ENCODE assay signal across 1 cellular context in the genomic region with DNA sequence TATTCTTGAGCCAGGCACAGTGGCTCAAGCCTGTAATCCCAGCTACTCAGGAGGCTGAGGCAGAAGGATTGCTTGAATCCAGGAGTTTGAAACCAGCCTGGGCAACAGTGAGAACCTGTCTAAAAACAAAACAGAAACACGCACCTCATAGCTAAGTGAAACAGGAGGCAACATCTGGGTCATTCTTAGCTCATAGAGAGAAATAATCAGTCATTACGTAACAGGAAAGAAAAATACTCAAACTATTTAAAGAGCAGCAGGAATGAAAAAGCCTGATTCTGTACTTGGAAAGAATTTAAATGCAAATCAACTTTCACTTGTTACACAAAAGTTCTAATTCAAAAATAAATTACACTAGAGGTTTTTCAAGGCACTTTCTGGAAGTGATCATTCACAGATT.
A peak's percentile ranks its signal among the peaks of the same experiment; 100 is the strongest.
TF ChIP-seq lines count a peak whose summit lies in the region.

No MANE protein-coding gene starts in this region.

TF ChIP-seq in K562, 482 proteins besides CTCF, POLR2A, EP300 and RAD21:
- TF ChIP-seq ZNF583 (CRISPR knock-in tag; IDR thresholded peaks at IDR 0.05), result no peak
- no peak for TF ChIP-seq CEBPB (tag; IDR thresholded peaks at IDR 0.05)
- TF ChIP-seq NR4A1 (CRISPR knock-in tag; IDR thresholded peaks at IDR 0.05), result no peak
- TF ChIP-seq NR4A1 (tag; IDR thresholded peaks at IDR 0.05), result no peak
- TF ChIP-seq, protein P1, sequence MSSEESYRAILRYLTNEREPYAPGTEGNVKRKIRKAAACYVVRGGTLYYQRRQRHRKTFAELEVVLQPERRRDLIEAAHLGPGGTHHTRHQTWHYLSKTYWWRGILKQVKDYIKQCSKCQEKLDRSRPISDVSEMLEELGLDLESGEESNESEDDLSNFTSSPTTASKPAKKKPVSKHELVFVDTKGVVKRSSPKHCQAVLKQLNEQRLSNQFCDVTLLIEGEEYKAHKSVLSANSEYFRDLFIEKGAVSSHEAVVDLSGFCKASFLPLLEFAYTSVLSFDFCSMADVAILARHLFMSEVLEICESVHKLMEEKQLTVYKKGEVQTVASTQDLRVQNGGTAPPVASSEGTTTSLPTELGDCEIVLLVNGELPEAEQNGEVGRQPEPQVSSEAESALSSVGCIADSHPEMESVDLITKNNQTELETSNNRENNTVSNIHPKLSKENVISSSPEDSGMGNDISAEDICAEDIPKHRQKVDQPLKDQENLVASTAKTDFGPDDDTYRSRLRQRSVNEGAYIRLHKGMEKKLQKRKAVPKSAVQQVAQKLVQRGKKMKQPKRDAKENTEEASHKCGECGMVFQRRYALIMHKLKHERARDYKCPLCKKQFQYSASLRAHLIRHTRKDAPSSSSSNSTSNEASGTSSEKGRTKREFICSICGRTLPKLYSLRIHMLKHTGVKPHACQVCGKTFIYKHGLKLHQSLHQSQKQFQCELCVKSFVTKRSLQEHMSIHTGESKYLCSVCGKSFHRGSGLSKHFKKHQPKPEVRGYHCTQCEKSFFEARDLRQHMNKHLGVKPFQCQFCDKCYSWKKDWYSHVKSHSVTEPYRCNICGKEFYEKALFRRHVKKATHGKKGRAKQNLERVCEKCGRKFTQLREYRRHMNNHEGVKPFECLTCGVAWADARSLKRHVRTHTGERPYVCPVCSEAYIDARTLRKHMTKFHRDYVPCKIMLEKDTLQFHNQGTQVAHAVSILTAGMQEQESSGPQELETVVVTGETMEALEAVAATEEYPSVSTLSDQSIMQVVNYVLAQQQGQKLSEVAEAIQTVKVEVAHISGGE (CRISPR knock-in tag; IDR thresholded peaks at IDR 0.05), result peak in 1 of 3 experiments; percentile 41; a peak in 2 of 6 replicates
- no peak for TF ChIP-seq KLF10 (CRISPR knock-in tag; IDR thresholded peaks at IDR 0.05)
- TF ChIP-seq, protein P2, sequence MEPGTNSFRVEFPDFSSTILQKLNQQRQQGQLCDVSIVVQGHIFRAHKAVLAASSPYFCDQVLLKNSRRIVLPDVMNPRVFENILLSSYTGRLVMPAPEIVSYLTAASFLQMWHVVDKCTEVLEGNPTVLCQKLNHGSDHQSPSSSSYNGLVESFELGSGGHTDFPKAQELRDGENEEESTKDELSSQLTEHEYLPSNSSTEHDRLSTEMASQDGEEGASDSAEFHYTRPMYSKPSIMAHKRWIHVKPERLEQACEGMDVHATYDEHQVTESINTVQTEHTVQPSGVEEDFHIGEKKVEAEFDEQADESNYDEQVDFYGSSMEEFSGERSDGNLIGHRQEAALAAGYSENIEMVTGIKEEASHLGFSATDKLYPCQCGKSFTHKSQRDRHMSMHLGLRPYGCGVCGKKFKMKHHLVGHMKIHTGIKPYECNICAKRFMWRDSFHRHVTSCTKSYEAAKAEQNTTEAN (CRISPR knock-in tag; IDR thresholded peaks at IDR 0.05), result no peak
- no peak for TF ChIP-seq GABPB1 (CRISPR knock-in tag; IDR thresholded peaks at IDR 0.05)
- TF ChIP-seq MTF1 (CRISPR knock-in tag; IDR thresholded peaks at IDR 0.05; ENCODE audit: borderline replicate concordance), result no peak
- no peak for TF ChIP-seq CEBPG (CRISPR knock-in tag; IDR thresholded peaks at IDR 0.05)
- TF ChIP-seq CEBPG (tag; conservative IDR thresholded peaks at IDR 0.05 in 1 of 2, IDR thresholded peaks at IDR 0.05 in 1 of 2), result 0 out of 4 replicates have a peak, but pooled peaks of 1 of the 2 experiments have one; percentile 24
- no peak for TF ChIP-seq ZNF551 (CRISPR knock-in tag; IDR thresholded peaks at IDR 0.05)
- TF ChIP-seq SREBF2 (CRISPR knock-in tag; IDR thresholded peaks at IDR 0.05), result no peak
